16 cellular contexts compared by ENCODE assay signal in genomic region chr10:22674215-22674930, GRCh38. TPM values are rescaled to one million over a fixed set of nuclear protein-coding genes. Genes with fewer than 3 reads are reported as not detected.
DNase-seq lines count a peak whose midpoint lies in the region; ATAC-seq and TF ChIP-seq lines count a peak whose summit lies in the region.
"Had no signal": no experiment of that assay in that cellular context is flagged by ENCODE, and none has a peak within 500 bp of the region (broad histone marks: within the 10 kb centered on the region; RNA-seq: fewer than 3 reads in every experiment).

No MANE protein-coding gene starts in this region.

- H3K9me3 Mint-ChIP-seq in CD8-positive, alpha-beta T cell, result no peaks in the 10 kb centered on the region
- H3K9me3 Mint-ChIP-seq in activated naive CD8-positive, alpha-beta T cell treated with anti-CD3 and anti-CD28 coated beads, Interleukin-2, amount 50 U/mL, for 24 hours, result no peaks in the 10 kb centered on the region
- H3K9me3 Mint-ChIP-seq in naive thymus-derived CD8-positive, alpha-beta T cell, result no peaks in the 10 kb centered on the region
- H3K9me3 Mint-ChIP-seq: type B pancreatic cell had no signal

- intact Hi-C loops in CD8-positive, alpha-beta T cell (cut with DNase I, micrococcal nuclease), result no loop called here
- intact Hi-C loops in dorsolateral prefrontal cortex (cut with DNase I), result loop anchor here in 1 of 2 donors (5.0 kb wide), 2 partner anchors 33 to 37 kb away; no protein-coding TSS in a partner anchor

- DNase-seq in CD8-positive, alpha-beta T cell, result peak in 1 of 7 experiments; percentile 25
- DNase-seq in activated naive CD8-positive, alpha-beta T cell treated with anti-CD3 and anti-CD28 coated beads, Interleukin-2, amount 50 U/mL, for 24 hours, result no peak
- no peak for DNase-seq in naive thymus-derived CD8-positive, alpha-beta T cell
- no peak for DNase-seq in dorsolateral prefrontal cortex
- DNase-seq in NCI-H1930 (lab: John Stamatoyannopoulos, UW), result no peak
- no peak for DNase-seq in activated CD4-positive, alpha-beta T cell treated with anti-CD3 and anti-CD28 coated beads for 1 hour
- DNase-seq: midbrain, NCI-H2029 treated with DMSO at 0.1 percent for 48 hours, NCI-H526, ovary, T1000 had no signal

- peaks cover 8% of the 10 kb centered on the region for H3K36me3 Mint-ChIP-seq in CD8-positive, alpha-beta T cell
- H3K36me3 Mint-ChIP-seq in activated naive CD8-positive, alpha-beta T cell treated with anti-CD3 and anti-CD28 coated beads, Interleukin-2, amount 50 U/mL, for 24 hours (ENCODE audit: low read depth), result peaks cover 8% of the 10 kb centered on the region
- H3K36me3 Mint-ChIP-seq in naive thymus-derived CD8-positive, alpha-beta T cell, result peaks cover 0 to 3% (median 3%) of the 10 kb centered on the region in 3 donors
- H3K36me3 Mint-ChIP-seq: type B pancreatic cell had no signal

- peaks cover 90% of the 10 kb centered on the region for H3K4me1 ChIP-seq in CD8-positive, alpha-beta T cell (ENCODE audit: insufficient read depth, low read length)
- H3K4me1 ChIP-seq in HEK293 (ENCODE audit: control insufficient read depth, insufficient read depth, low read length), result peaks cover 5% of the 10 kb centered on the region; the same call in 1 of the 2 replicates
- H3K4me1 ChIP-seq: BLaER1 had no signal

- no peaks in the 10 kb centered on the region for H3K27me3 ChIP-seq in CD8-positive, alpha-beta T cell (ENCODE audit: insufficient read depth, low read length)
- no peaks in the 10 kb centered on the region for H3K27me3 ChIP-seq in dorsolateral prefrontal cortex
- H3K27me3 ChIP-seq: BLaER1, ovary had no signal

- H3K27me3 Mint-ChIP-seq in CD8-positive, alpha-beta T cell (ENCODE audit: low read depth), result no peaks in the 10 kb centered on the region
- H3K27me3 Mint-ChIP-seq in activated naive CD8-positive, alpha-beta T cell treated with anti-CD3 and anti-CD28 coated beads, Interleukin-2, amount 50 U/mL, for 24 hours, result no peaks in the 10 kb centered on the region
- H3K27me3 Mint-ChIP-seq in naive thymus-derived CD8-positive, alpha-beta T cell, result no peaks in the 10 kb centered on the region
- H3K27me3 Mint-ChIP-seq: type B pancreatic cell had no signal

- POLR2A ChIA-PET in CD8-positive, alpha-beta T cell (lab: Charles Lee), result interaction anchor here (0.6 to 1.5 kb wide), 3 partner anchors 17 to 75 kb away, joined by 3 to 5 read pairs (median 3); no protein-coding TSS in a partner anchor
- POLR2A ChIA-PET in HEK293 (lab: Yijun Ruan, JAX), result no interaction called here
- POLR2A ChIA-PET in naive thymus-derived CD8-positive, alpha-beta T cell (lab: Charles Lee), result interaction anchor here (1.0 to 10.5 kb wide), 3 partner anchors 8 to 58 kb away, joined by 4 to 71 read pairs (median 5); no protein-coding TSS in a partner anchor

- no peak for TF ChIP-seq CTCF in CD8-positive, alpha-beta T cell (IDR thresholded peaks at IDR 0.05)
- TF ChIP-seq CTCF in HEK293 (tag by site-specific recombination; IDR thresholded peaks at IDR 0.05), result no peak
- no peak for TF ChIP-seq CTCF in dorsolateral prefrontal cortex (IDR thresholded peaks at IDR 0.05 in 54 of 56, conservative IDR thresholded peaks at IDR 0.05 in 2 of 56; ENCODE audit: low read depth in 1 of 56, partially characterized antibody in 56 of 56)

- H3K36me3 ChIP-seq in CD8-positive, alpha-beta T cell (ENCODE audit: insufficient read depth, low read length), result no peaks in the 10 kb centered on the region
- no peaks in the 10 kb centered on the region for H3K36me3 ChIP-seq in HEK293 (ENCODE audit: control insufficient read depth in 2 of 2, insufficient read depth in 1 of 2, low read length in 2 of 2)
- H3K36me3 ChIP-seq: BLaER1, ovary had no signal

- no peaks in the 10 kb centered on the region for H3K9me3 ChIP-seq in CD8-positive, alpha-beta T cell (ENCODE audit: low read length)
- H3K9me3 ChIP-seq in HEK293 (ENCODE audit: control insufficient read depth, insufficient read depth, low read depth, low read length), result no peaks in the 10 kb centered on the region
- H3K9me3 ChIP-seq: BLaER1, ovary had no signal

- no peak overlapping the region for H3K4me3 ChIP-seq in CD8-positive, alpha-beta T cell (ENCODE audit: low read depth, low read length)
- H3K4me3 ChIP-seq in HEK293 (ENCODE audit: low read depth, low read length), result no peak overlapping the region
- peak overlapping the region in 1 of 59 donors; percentile 6 for H3K4me3 ChIP-seq in dorsolateral prefrontal cortex
- H3K4me3 ChIP-seq: BLaER1, ovary had no signal

- H3K27ac Mint-ChIP-seq in CD8-positive, alpha-beta T cell, result peak overlapping the region; percentile 96
- H3K27ac Mint-ChIP-seq in activated naive CD8-positive, alpha-beta T cell treated with anti-CD3 and anti-CD28 coated beads, Interleukin-2, amount 50 U/mL, for 24 hours, result peak overlapping the region; percentile 12
- H3K27ac Mint-ChIP-seq in naive thymus-derived CD8-positive, alpha-beta T cell, result peak overlapping the region; percentile 66 to 97 (median 90)
- H3K27ac Mint-ChIP-seq: type B pancreatic cell had no signal

- peaks cover 94% of the 10 kb centered on the region for H3K4me1 Mint-ChIP-seq in CD8-positive, alpha-beta T cell (ENCODE audit: low read depth)
- H3K4me1 Mint-ChIP-seq in activated naive CD8-positive, alpha-beta T cell treated with anti-CD3 and anti-CD28 coated beads, Interleukin-2, amount 50 U/mL, for 24 hours, result peaks cover 94% of the 10 kb centered on the region
- peaks cover 44 to 96% (median 92%) of the 10 kb centered on the region in 4 donors for H3K4me1 Mint-ChIP-seq in naive thymus-derived CD8-positive, alpha-beta T cell

- no peak overlapping the region for H3K27ac ChIP-seq in CD8-positive, alpha-beta T cell (ENCODE audit: low read depth, low read length)
- H3K27ac ChIP-seq in HEK293 (ENCODE audit: extremely low read depth, low read depth, low read length) (no peak overlapping the region), dorsolateral prefrontal cortex (peak overlapping the region in 29 of 59 donors; percentile 1 to 94 (median 50))
- H3K27ac ChIP-seq: BLaER1, ovary had no signal

- no peak for ATAC-seq in CD8-positive, alpha-beta T cell
- no peak for ATAC-seq in activated naive CD8-positive, alpha-beta T cell treated with anti-CD3 and anti-CD28 coated beads, Interleukin-2, amount 50 U/mL, for 24 hours
- ATAC-seq in naive thymus-derived CD8-positive, alpha-beta T cell, result no peak
- ATAC-seq: esophagus mucosa, HCT116 had no signal

- CTCF ChIA-PET in CD8-positive, alpha-beta T cell (lab: Charles Lee), result no interaction called here
- CTCF ChIA-PET in HEK293 (lab: Yijun Ruan, JAX), result interaction anchor here (0.7 to 1.1 kb wide), 3 partner anchors 25 to 313 kb away, joined by 3 to 6 read pairs (median 4); no protein-coding TSS in a partner anchor

- no peak overlapping the region for H3K4me3 Mint-ChIP-seq in CD8-positive, alpha-beta T cell
- no peak overlapping the region for H3K4me3 Mint-ChIP-seq in activated naive CD8-positive, alpha-beta T cell treated with anti-CD3 and anti-CD28 coated beads, Interleukin-2, amount 50 U/mL, for 24 hours
- peak overlapping the region in 7 of 10 donors; percentile 19 to 74 (median 51) for H3K4me3 Mint-ChIP-seq in naive thymus-derived CD8-positive, alpha-beta T cell
- H3K4me3 Mint-ChIP-seq: type B pancreatic cell had no signal

TF ChIP-seq in HEK293, 187 proteins besides CTCF, POLR2A, EP300 and RAD21:
- TF ChIP-seq AEBP2 (tag by site-specific recombination; IDR thresholded peaks at IDR 0.05; ENCODE audit: borderline replicate concordance) (no peak), ZNF362 (tag by site-specific recombination; IDR thresholded peaks at IDR 0.05) (0 out of 2 replicates have a peak, but pooled peaks have one; percentile 37)

RNA-seq across cellular contexts. Expression of gene PIP4K2A, which starts 40.0 kb away (rescaled TPM):
- 10 to 100 TPM; 82.5 to 89.5 TPM for total RNA-seq in CD8-positive, alpha-beta T cell
- 100 to 1,000 TPM; 152 to 169 TPM for total RNA-seq in naive thymus-derived CD8-positive, alpha-beta T cell
- 10 to 100 TPM; 54.3 to 77.5 (median 59.9) TPM for polyA plus RNA-seq in naive thymus-derived CD8-positive, alpha-beta T cell
- total RNA-seq in dorsolateral prefrontal cortex, result 100 to 1,000 TPM in 115 of 120 experiments, 10 to 100 TPM in 5; 77.5 to 992 (median 272) TPM

Comparison
In these comparisons a context has a peak if more than half of its experiments do, and no peak if none do; other contexts are left out.
1. H3K27ac Mint-ChIP-seq: peak in every context shown above with its lines; median percentile 96 in CD8-positive, alpha-beta T cell; 90 in naive thymus-derived CD8-positive, alpha-beta T cell; 12 in activated naive CD8-positive, alpha-beta T cell treated with anti-CD3 and anti-CD28 coated beads, Interleukin-2, amount 50 U/mL, for 24 hours.
2. H3K4me3 Mint-ChIP-seq: peak in naive thymus-derived CD8-positive, alpha-beta T cell (7 of 10); none in CD8-positive, alpha-beta T cell (single experiment) and activated naive CD8-positive, alpha-beta T cell treated with anti-CD3 and anti-CD28 coated beads, Interleukin-2, amount 50 U/mL, for 24 hours (single experiment).